Comparison of ENCODE assay signal across 30 cellular contexts in the genomic region with DNA sequence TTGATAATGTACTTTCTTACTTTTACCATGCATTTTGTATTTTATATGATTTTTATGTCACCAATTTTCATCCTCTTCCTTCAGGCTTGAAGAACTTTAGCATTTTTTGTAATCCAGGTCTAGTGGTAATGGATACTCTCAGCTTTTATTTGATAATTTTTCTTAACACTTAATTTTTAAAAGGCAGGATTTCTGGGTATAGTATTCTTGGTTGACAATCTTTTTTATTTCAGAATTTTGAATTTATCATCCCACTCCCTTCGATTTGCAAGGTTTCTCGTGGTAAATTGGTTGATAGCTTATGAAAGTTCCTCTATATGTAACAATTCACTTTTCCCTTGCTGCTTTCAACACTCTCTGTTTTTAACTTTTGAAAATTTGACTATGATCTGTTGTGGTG.
"Had no signal": no experiment of that assay in that cellular context is flagged by ENCODE, and none has a peak within 500 bp of the region (broad histone marks: within the 10 kb centered on the region; RNA-seq: fewer than 3 reads in every experiment).

No MANE protein-coding gene starts in this region.

- H3K4me1 ChIP-seq: adrenal gland, ascending aorta, body of pancreas, breast epithelium had no signal

- H3K36me3 ChIP-seq: adrenal gland, ascending aorta, brain microvascular endothelial cell, breast epithelium, cardiac muscle cell had no signal

- DNase-seq: activated effector memory CD4-positive, alpha-beta T cell treated with anti-CD3 and anti-CD28 coated beads, Interleukin-2, amount 50 U/mL, for 16 hours; activated effector memory CD4-positive, alpha-beta T cell treated with Interleukin-2 at 50 U/mL for 16 hours; activated gamma-delta T cell; activated gamma-delta T cell treated with Interleukin-2 at 50 U/mL for 16 hours; activated naive CD4-positive, alpha-beta T cell; activated naive CD4-positive, alpha-beta T cell treated with anti-CD3 and anti-CD28 coated beads for 36 hours; activated naive CD4-positive, alpha-beta T cell treated with anti-CD3 and anti-CD28 coated beads, Interleukin-2, amount 10 ng/mL, durations not matched to agents 7 days and 5 days; activated naive CD4-positive, alpha-beta T cell treated with anti-CD3 and anti-CD28 coated beads, Interleukin-2, amount 50 U/mL, for 16 hours; activated naive CD4-positive, alpha-beta T cell treated with Interleukin-2 at 50 U/mL for 16 hours; activated naive CD8-positive, alpha-beta T cell treated with anti-CD3 and anti-CD28 coated beads for 36 hours; activated naive CD8-positive, alpha-beta T cell treated with anti-CD3 and anti-CD28 coated beads, Interleukin-2, amount 10 ng/mL, durations not matched to agents 7 days and 5 days; activated naive CD8-positive, alpha-beta T cell treated with anti-CD3 and anti-CD28 coated beads, Interleukin-2, amount 50 U/mL, for 24 hours; activated T-cell treated with anti-CD3 and anti-CD28 coated beads, Interleukin-2, amount 50 U/mL, for 1 hour; activated T-cell treated with anti-CD3 and anti-CD28 coated beads, Interleukin-2, amount 50 U/mL, for 24 hours; activated T-cell treated with anti-CD3 and anti-CD28 coated beads, Interleukin-2, amount 50 U/mL, for 4 hours; activated T-cell treated with anti-CD3 and anti-CD28 coated beads, Interleukin-2, amount 50 U/mL, for 48 hours; activated T-cell treated with anti-CD3 and anti-CD28 coated beads, Interleukin-2, amount 50 U/mL, for 72 hours; adrenal gland; amniotic stem cell; amygdala; anterior cingulate cortex; aorta; body of pancreas; brain microvascular endothelial cell; caudate nucleus; central memory CD4-positive, alpha-beta T cell; cerebellar nuclear complex had no signal

- H3K9me3 ChIP-seq: body of pancreas had no signal

- H3K4me3 ChIP-seq: adrenal gland, ascending aorta, body of pancreas, breast epithelium, cardiac muscle cell had no signal

- H3K27ac ChIP-seq: adrenal gland, ascending aorta, body of pancreas, brain microvascular endothelial cell, breast epithelium, cardiac muscle cell had no signal
